In genomic region chr7:157837047-157837446, GRCh38 we compare ENCODE assay signal across 16 cellular contexts.
DNase-seq lines count a peak whose midpoint lies in the region; ATAC-seq, FAIRE-seq and TF ChIP-seq lines count a peak whose summit lies in the region.
"Had no signal": no experiment of that assay in that cellular context is flagged by ENCODE, and none has a peak within 500 bp of the region (broad histone marks: within the 10 kb centered on the region; RNA-seq: fewer than 3 reads in every experiment).

No MANE protein-coding gene starts in this region.

- H2BK12ac ChIP-seq in trophoblast cell (ENCODE audit: low read length) = no peak overlapping the region

- DNase-seq in bronchial epithelial cell (ENCODE audit: low read depth) = no peak
- DNase-seq in kidney = peak; percentile 35
- no peak for DNase-seq in trophoblast cell
- DNase-seq in upper lobe of right lung = peak; percentile 28
- DNase-seq in esophagus squamous epithelium (lab: John Stamatoyannopoulos, UW) = no peak
- DNase-seq in Right ventricle myocardium inferior (ENCODE audit: missing footprints) = no peak
- DNase-seq: CD8-positive, alpha-beta T cell; DMS 273 treated with DMSO at 0.1 percent for 48 hours; DMS53; DND-41; EL; GOT3; H9 had no signal

- H3K4ac ChIP-seq in trophoblast cell (ENCODE audit: low read depth, low read length) = no peak overlapping the region

- no peak for TF ChIP-seq POLR2A in esophagus squamous epithelium (IDR thresholded peaks at IDR 0.05)

- H3K36me3 ChIP-seq in bronchial epithelial cell (ENCODE audit: control insufficient read depth, insufficient read depth, low read length) = no peaks in the 10 kb centered on the region
- peaks cover 0 to 2% of the 10 kb centered on the region in 2 donors for H3K36me3 ChIP-seq in kidney (ENCODE audit: control insufficient read depth in 1 of 2, insufficient read depth in 2 of 2, low read length in 2 of 2)
- H3K36me3 ChIP-seq in trophoblast cell (ENCODE audit: control insufficient read depth in 1 of 2, insufficient read depth in 2 of 2, low read length in 2 of 2) = no peaks in the 10 kb centered on the region
- H3K36me3 ChIP-seq in upper lobe of right lung = no peaks in the 10 kb centered on the region
- no peaks in the 10 kb centered on the region for H3K36me3 ChIP-seq in esophagus squamous epithelium
- H3K36me3 ChIP-seq: BLaER1 treated with 17β-estradiol and CSF1 and Interleukin-3, amounts not matched to agents 10 nM and 100 nM had no signal

- H3K18ac ChIP-seq in trophoblast cell (ENCODE audit: low read length) = no peak overlapping the region

- H2AFZ ChIP-seq in trophoblast cell (ENCODE audit: insufficient read depth, low read length, poor library complexity) = no peak overlapping the region

- no peak overlapping the region for H3K4me2 ChIP-seq in trophoblast cell (ENCODE audit: low read length)
- H3K4me2 ChIP-seq: BLaER1 treated with 17β-estradiol and CSF1 and Interleukin-3, amounts not matched to agents 10 nM and 100 nM had no signal

- H3K23ac ChIP-seq in trophoblast cell (ENCODE audit: low read length) = no peak overlapping the region

- H3K79me1 ChIP-seq in trophoblast cell (ENCODE audit: low read length) = no peaks in the 10 kb centered on the region

- H3K4me3 ChIP-seq in bronchial epithelial cell (ENCODE audit: low read depth, low read length) (no peak overlapping the region), kidney (ENCODE audit: low read length in 2 of 2) (no peak overlapping the region), trophoblast cell (ENCODE audit: low read depth, low read length) (peak overlapping the region; percentile 44), upper lobe of right lung (no peak overlapping the region), esophagus squamous epithelium (no peak overlapping the region)
- H3K4me3 ChIP-seq: BLaER1 treated with 17β-estradiol and CSF1 and Interleukin-3, amounts not matched to agents 10 nM and 100 nM; GM12878 had no signal

- no peak overlapping the region for H4K91ac ChIP-seq in trophoblast cell (ENCODE audit: low read depth, low read length)

- no CpG with 5 or more reads among the region's 6 CpGs for whole genome bisulfite sequencing in trophoblast cell (ENCODE audit: extremely low coverage, insufficient coverage, insufficient read length)
- WGBS in esophagus squamous epithelium, 2 donors = 44% methylated on average over 2 of the region's 6 CpGs; no CpG with 5 or more reads in 1 of the 2 donors

- TF ChIP-seq CTCF in bronchial epithelial cell (IDR thresholded peaks at IDR 0.05; ENCODE audit: insufficient read depth, low read length, severe bottlenecking) (no peak), kidney (IDR thresholded peaks at IDR 0.05; ENCODE audit: borderline replicate concordance, extremely low read depth, insufficient read depth) (no peak), upper lobe of right lung (IDR thresholded peaks at IDR 0.05) (no peak), esophagus squamous epithelium (IDR thresholded peaks at IDR 0.05) (no peak)

- H3K4me1 ChIP-seq in kidney (ENCODE audit: control insufficient read depth in 1 of 2, insufficient read depth in 1 of 2, low read depth in 1 of 2, low read length in 2 of 2) (no peaks in the 10 kb centered on the region), trophoblast cell (ENCODE audit: control insufficient read depth in 1 of 2, insufficient read depth in 2 of 2, low read length in 2 of 2) (no peaks in the 10 kb centered on the region), upper lobe of right lung (no peaks in the 10 kb centered on the region), esophagus squamous epithelium (no peaks in the 10 kb centered on the region)
- H3K4me1 ChIP-seq: BLaER1 treated with 17β-estradiol and CSF1 and Interleukin-3, amounts not matched to agents 10 nM and 100 nM had no signal

- H3K27ac ChIP-seq in kidney (ENCODE audit: low read depth in 2 of 2, low read length in 2 of 2) = no peak overlapping the region
- no peak overlapping the region for H3K27ac ChIP-seq in trophoblast cell (ENCODE audit: low read depth, low read length)
- no peak overlapping the region for H3K27ac ChIP-seq in upper lobe of right lung
- H3K27ac ChIP-seq in esophagus squamous epithelium = no peak overlapping the region
- H3K27ac ChIP-seq: BLaER1 treated with 17β-estradiol and CSF1 and Interleukin-3, amounts not matched to agents 10 nM and 100 nM had no signal

- peak; percentile 82 for FAIRE-seq in bronchial epithelial cell (lab: Jason Lieb, UNC)
- FAIRE-seq in kidney (lab: Jason Lieb, UNC) = no peak
- FAIRE-seq: GM12878 had no signal

- H4K12ac ChIP-seq in trophoblast cell (ENCODE audit: low read depth, low read length) = no peak overlapping the region

- H3K9ac ChIP-seq in kidney (ENCODE audit: low read length in 2 of 2) (no peak overlapping the region), trophoblast cell (ENCODE audit: low read length) (no peak overlapping the region)
- H3K9ac ChIP-seq: BLaER1 treated with 17β-estradiol and CSF1 and Interleukin-3, amounts not matched to agents 10 nM and 100 nM had no signal

- ATAC-seq in upper lobe of right lung (peak; percentile 33), GM21390 (IDR thresholded peaks at IDR 0.05; ENCODE audit: unreplicated experiment) (no peak), Right ventricle myocardium inferior (no peak)
- ATAC-seq: CD8-positive, alpha-beta T cell; GM12878 had no signal

- no peak overlapping the region for H3K14ac ChIP-seq in trophoblast cell (ENCODE audit: low read length)

- intact Hi-C loops in kidney (cut with DNase I) (no loop called here), upper lobe of right lung (cut with DNase I) (no loop called here), esophagus squamous epithelium (cut with DNase I) (no loop called here), Right ventricle myocardium inferior (cut with DNase I) (no loop called here)

- H3K79me2 ChIP-seq in trophoblast cell (ENCODE audit: control insufficient read depth, insufficient read depth, low read length, poor library complexity) = no peaks in the 10 kb centered on the region

- H3K9me3 ChIP-seq in kidney (ENCODE audit: control insufficient read depth in 1 of 2, low read length in 2 of 2) = peaks cover 0 to 5% of the 10 kb centered on the region in 2 donors
- peaks cover 26% of the 10 kb centered on the region for H3K9me3 ChIP-seq in trophoblast cell (ENCODE audit: insufficient read depth, low read depth, low read length)
- no peaks in the 10 kb centered on the region for H3K9me3 ChIP-seq in upper lobe of right lung
- no peaks in the 10 kb centered on the region for H3K9me3 ChIP-seq in esophagus squamous epithelium

- H2BK5ac ChIP-seq in trophoblast cell (ENCODE audit: low read depth, low read length, poor library complexity) = no peak overlapping the region

- H2BK120ac ChIP-seq in trophoblast cell (ENCODE audit: insufficient read depth, low read length, poor library complexity) = no peak overlapping the region

- H3K27me3 ChIP-seq in bronchial epithelial cell (ENCODE audit: control insufficient read depth, insufficient read depth, low read length) (no peaks in the 10 kb centered on the region), trophoblast cell (ENCODE audit: insufficient read depth, low read length) (no peaks in the 10 kb centered on the region), upper lobe of right lung (no peaks in the 10 kb centered on the region), esophagus squamous epithelium (peaks cover 0 to 6% (median 0%) of the 10 kb centered on the region in 4 donors)
- H3K27me3 ChIP-seq: BLaER1 treated with 17β-estradiol and CSF1 and Interleukin-3, amounts not matched to agents 10 nM and 100 nM had no signal

- H2AK5ac ChIP-seq in trophoblast cell (ENCODE audit: low read length) = no peak overlapping the region

- no peak overlapping the region for H4K8ac ChIP-seq in trophoblast cell (ENCODE audit: low read depth, low read length)

Comparison
In these comparisons a context has a peak if more than half of its experiments do, and no peak if none do; other contexts are left out.
1. DNase-seq: peak in kidney (single experiment) and upper lobe of right lung (single experiment); none in bronchial epithelial cell (single experiment), trophoblast cell (0 of 2), esophagus squamous epithelium (single experiment) and Right ventricle myocardium inferior (single experiment).